Comparison of ENCODE assay signal across 1 cellular context in genomic region chr10:102917962-102918816, GRCh38.
TF ChIP-seq lines count a peak whose summit lies in the region.

Gene CNNM2, plus strand, starts transcription at chr10:102918294. Its CDS starts 187 bp downstream, at chr10:102918481.

TF ChIP-seq in GM12878, 131 proteins besides CTCF, POLR2A, EP300 and RAD21 (continued from another document):
- no peak; the same call in 2 of the 3 replicates for TF ChIP-seq POU2F2 (IDR thresholded peaks at IDR 0.05; ENCODE audit: borderline replicate concordance, low read depth, low read length)
- TF ChIP-seq RELA (IDR thresholded peaks at IDR 0.05; ENCODE audit: borderline replicate concordance, partially characterized antibody), result peak; percentile 56
- no peak for TF ChIP-seq MEF2A (IDR thresholded peaks at IDR 0.05; ENCODE audit: insufficient read depth, low read depth, low read length)
- peak; percentile 92 for TF ChIP-seq SMARCA5 (IDR thresholded peaks at IDR 0.05)
- peak; percentile 99 for TF ChIP-seq YY1 (IDR thresholded peaks at IDR 0.05; ENCODE audit: low read depth, low read length)
- no peak for TF ChIP-seq NFXL1 (IDR thresholded peaks at IDR 0.05; ENCODE audit: borderline replicate concordance)
- TF ChIP-seq SMAD5 (IDR thresholded peaks at IDR 0.05; ENCODE audit: low read depth), result no peak
- TF ChIP-seq ZNF622 (IDR thresholded peaks at IDR 0.05), result no peak
- no peak for TF ChIP-seq HDAC2 (IDR thresholded peaks at IDR 0.05)
- no peak for TF ChIP-seq SREBF2 (IDR thresholded peaks at IDR 0.05; ENCODE audit: low read length)
- peak; percentile 89 for TF ChIP-seq NR2C1 (IDR thresholded peaks at IDR 0.05)
- peak; percentile 70 for TF ChIP-seq RUNX3 (IDR thresholded peaks at IDR 0.05; ENCODE audit: low read length)
- TF ChIP-seq CREM (IDR thresholded peaks at IDR 0.05; ENCODE audit: low read depth), result peak; percentile 52
- peak; percentile 46; the same call in 1 of the 2 replicates for TF ChIP-seq ZNF24 (IDR thresholded peaks at IDR 0.05)
- no peak for TF ChIP-seq PML (IDR thresholded peaks at IDR 0.05; ENCODE audit: low read length)
- TF ChIP-seq MTA2 (IDR thresholded peaks at IDR 0.05; ENCODE audit: low read depth), result no peak
- no peak for TF ChIP-seq RCOR1 (conservative IDR thresholded peaks at IDR 0.05; ENCODE audit: low read depth, low read length)
